In genomic region chr3:186014866-186015265, GRCh38 we compare ENCODE assay signal across 21 cellular contexts.
DNase-seq lines count a peak whose midpoint lies in the region; ATAC-seq and TF ChIP-seq lines count a peak whose summit lies in the region.
"Had no signal": no experiment of that assay in that cellular context is flagged by ENCODE, and none has a peak within 500 bp of the region (broad histone marks: within the 10 kb centered on the region; RNA-seq: fewer than 3 reads in every experiment).

No MANE protein-coding gene starts in this region.

- H3K4me1 ChIP-seq in HEK293 (ENCODE audit: control insufficient read depth, insufficient read depth, low read length): no peaks in the 10 kb centered on the region
- no peaks in the 10 kb centered on the region for H3K4me1 ChIP-seq in mucosa of descending colon (ENCODE audit: low read depth)
- H3K4me1 ChIP-seq: Caco-2 had no signal

- TF ChIP-seq CTCF in HEK293 (tag by site-specific recombination; IDR thresholded peaks at IDR 0.05) (no peak), mucosa of descending colon (IDR thresholded peaks at IDR 0.05) (no peak)

- H3K9me3 ChIP-seq in HEK293 (ENCODE audit: control insufficient read depth, insufficient read depth, low read depth, low read length) (no peaks in the 10 kb centered on the region), mucosa of descending colon (peaks cover 7% of the 10 kb centered on the region)
- H3K9me3 ChIP-seq: Caco-2 had no signal

- intact Hi-C loops in mucosa of descending colon (cut with DNase I, micrococcal nuclease): no loop called here

- no peaks in the 10 kb centered on the region for H3K36me3 ChIP-seq in HEK293 (ENCODE audit: control insufficient read depth in 2 of 2, insufficient read depth in 1 of 2, low read length in 2 of 2)
- H3K36me3 ChIP-seq in mucosa of descending colon (ENCODE audit: low read depth): no peaks in the 10 kb centered on the region

- CTCF ChIA-PET in HEK293 (lab: Yijun Ruan, JAX): no interaction called here

- ATAC-seq in mucosa of descending colon: no peak
- ATAC-seq: CD8-positive, alpha-beta T cell; GM12878 had no signal

- POLR2A ChIA-PET in HEK293 (lab: Yijun Ruan, JAX): no interaction called here

- DNase-seq in caudate nucleus (lab: John Stamatoyannopoulos, UW) (peak in 4 of 61 donors; percentile 4 to 49 (median 42)), mucosa of descending colon (no peak), H4 (ENCODE audit: low spot score) (no peak), D341Med (ENCODE audit: low spot score) (no peak)
- DNase-seq: 8988T; AML-193; Caco-2; Calu3; CD4-positive, alpha-beta T cell; CD8-positive, alpha-beta T cell; DMS 273 treated with DMSO at 0.1 percent for 48 hours; DMS153; DMS53; DMS79; DND-41; EL; GDM1 had no signal

- H3K4me3 ChIP-seq in HEK293 (ENCODE audit: low read depth, low read length) (no peak overlapping the region), mucosa of descending colon (no peak overlapping the region)
- H3K4me3 ChIP-seq: BLaER1 treated with 17β-estradiol and CSF1 and Interleukin-3, amounts not matched to agents 10 nM and 100 nM; GM12878 had no signal

- H3K27ac ChIP-seq in HEK293 (ENCODE audit: extremely low read depth, low read depth, low read length): no peak overlapping the region
- H3K27ac ChIP-seq in caudate nucleus (ENCODE audit: low read depth, low read length): peak overlapping the region; percentile 33
- H3K27ac ChIP-seq: BLaER1 treated with 17β-estradiol and CSF1 and Interleukin-3, amounts not matched to agents 10 nM and 100 nM; C4-2B had no signal

TF ChIP-seq in HEK293, 187 proteins besides CTCF, POLR2A, EP300 and RAD21:
- no peak for TF ChIP-seq ZNF768 (tag by site-specific recombination; IDR thresholded peaks at IDR 0.05)
- TF ChIP-seq ZNF366 (tag by site-specific recombination; conservative IDR thresholded peaks at IDR 0.05): peak; percentile 75
